1 cellular context compared by ENCODE assay signal in genomic region chr6:24330137-24330732, GRCh38.
TF ChIP-seq lines count a peak whose summit lies in the region.

No MANE protein-coding gene starts in this region.

TF ChIP-seq in HepG2, 621 proteins besides CTCF, POLR2A, EP300 and RAD21 (continued from another document and continues in another):
- TF ChIP-seq CEBPZ (IDR thresholded peaks at IDR 0.05; ENCODE audit: low read length) (no peak), ZNF766 (CRISPR knock-in tag; IDR thresholded peaks at IDR 0.05; ENCODE audit: borderline replicate concordance) (no peak), ZFP1 (CRISPR knock-in tag; IDR thresholded peaks at IDR 0.05) (peak; percentile 54; the same call in 1 of the 2 replicates), TEF (CRISPR knock-in tag; IDR thresholded peaks at IDR 0.05) (no peak), NR3C1 (CRISPR knock-in tag; IDR thresholded peaks at IDR 0.05) (no peak), MAFG (CRISPR knock-in tag; IDR thresholded peaks at IDR 0.05) (no peak), NFATC3 (CRISPR knock-in tag; IDR thresholded peaks at IDR 0.05) (no peak), MYNN (CRISPR knock-in tag; IDR thresholded peaks at IDR 0.05; ENCODE audit: low read depth) (no peak), KMT2B (CRISPR knock-in tag; IDR thresholded peaks at IDR 0.05) (no peak), YY1 (IDR thresholded peaks at IDR 0.05; ENCODE audit: insufficient read depth, insufficient replicate concordance, low read depth, low read length) (no peak), ZNF670 (CRISPR knock-in tag; IDR thresholded peaks at IDR 0.05; ENCODE audit: borderline replicate concordance) (no peak), SP5 (CRISPR knock-in tag; IDR thresholded peaks at IDR 0.05; ENCODE audit: borderline replicate concordance, low read depth) (peak; percentile 88), ZNF383 (CRISPR knock-in tag; IDR thresholded peaks at IDR 0.05; ENCODE audit: borderline replicate concordance) (no peak), ZBTB8A (CRISPR knock-in tag; IDR thresholded peaks at IDR 0.05; ENCODE audit: borderline replicate concordance, low read depth) (no peak), KDM1A (CRISPR knock-in tag; IDR thresholded peaks at IDR 0.05) (peak; percentile 62; the same call in 1 of the 2 replicates), ZNF446 (CRISPR knock-in tag; IDR thresholded peaks at IDR 0.05) (no peak), ZNF746 (CRISPR knock-in tag; IDR thresholded peaks at IDR 0.05) (peak; percentile 50; the same call in 1 of the 2 replicates), ZNF674 (CRISPR knock-in tag; IDR thresholded peaks at IDR 0.05; ENCODE audit: low read depth) (no peak), SNAI1 (CRISPR knock-in tag; IDR thresholded peaks at IDR 0.05; ENCODE audit: borderline replicate concordance) (no peak), ZNF280B (CRISPR knock-in tag; IDR thresholded peaks at IDR 0.05; ENCODE audit: borderline replicate concordance) (no peak), ZNF790 (CRISPR knock-in tag; IDR thresholded peaks at IDR 0.05; ENCODE audit: borderline replicate concordance) (no peak), FOXP4 (CRISPR knock-in tag; IDR thresholded peaks at IDR 0.05) (peak; percentile 96), HMG20B (CRISPR knock-in tag; conservative IDR thresholded peaks at IDR 0.05) (peak; percentile 100), ZNF12 (CRISPR knock-in tag; IDR thresholded peaks at IDR 0.05) (peak; percentile 51; the same call in 1 of the 2 replicates), ISX (CRISPR knock-in tag; conservative IDR thresholded peaks at IDR 0.05) (no peak), SP4 (CRISPR knock-in tag; IDR thresholded peaks at IDR 0.05) (no peak), HDAC6 (IDR thresholded peaks at IDR 0.05; ENCODE audit: low read depth, low read length) (no peak), SIN3B (IDR thresholded peaks at IDR 0.05; ENCODE audit: low read length) (no peak), NAIF1 (CRISPR knock-in tag; IDR thresholded peaks at IDR 0.05; ENCODE audit: borderline replicate concordance) (peak; percentile 64; the same call in 1 of the 2 replicates), MEIS1 (CRISPR knock-in tag; IDR thresholded peaks at IDR 0.05; ENCODE audit: borderline replicate concordance) (0 out of 2 replicates have a peak, but pooled peaks have one; percentile 36), ATF7 (IDR thresholded peaks at IDR 0.05) (no peak), ATF7 (CRISPR knock-in tag; IDR thresholded peaks at IDR 0.05) (no peak), MEF2D (CRISPR knock-in tag; IDR thresholded peaks at IDR 0.05) (peak; percentile 82), ZNF343 (CRISPR knock-in tag; IDR thresholded peaks at IDR 0.05) (no peak), KLF11 (CRISPR knock-in tag; IDR thresholded peaks at IDR 0.05) (no peak), CREB3 (CRISPR knock-in tag; IDR thresholded peaks at IDR 0.05) (no peak), SOX13 (IDR thresholded peaks at IDR 0.05) (peak; percentile 87), SOX13 (CRISPR knock-in tag; conservative IDR thresholded peaks at IDR 0.05 in 1 of 2, IDR thresholded peaks at IDR 0.05 in 1 of 2) (peak in 1 of 2 experiments; percentile 98; a peak in 2 of 4 replicates), ZNF547 (CRISPR knock-in tag; IDR thresholded peaks at IDR 0.05) (no peak), ARID3A (IDR thresholded peaks at IDR 0.05; ENCODE audit: low read depth, low read length) (peak; percentile 99)
- TF ChIP-seq, protein P1, sequence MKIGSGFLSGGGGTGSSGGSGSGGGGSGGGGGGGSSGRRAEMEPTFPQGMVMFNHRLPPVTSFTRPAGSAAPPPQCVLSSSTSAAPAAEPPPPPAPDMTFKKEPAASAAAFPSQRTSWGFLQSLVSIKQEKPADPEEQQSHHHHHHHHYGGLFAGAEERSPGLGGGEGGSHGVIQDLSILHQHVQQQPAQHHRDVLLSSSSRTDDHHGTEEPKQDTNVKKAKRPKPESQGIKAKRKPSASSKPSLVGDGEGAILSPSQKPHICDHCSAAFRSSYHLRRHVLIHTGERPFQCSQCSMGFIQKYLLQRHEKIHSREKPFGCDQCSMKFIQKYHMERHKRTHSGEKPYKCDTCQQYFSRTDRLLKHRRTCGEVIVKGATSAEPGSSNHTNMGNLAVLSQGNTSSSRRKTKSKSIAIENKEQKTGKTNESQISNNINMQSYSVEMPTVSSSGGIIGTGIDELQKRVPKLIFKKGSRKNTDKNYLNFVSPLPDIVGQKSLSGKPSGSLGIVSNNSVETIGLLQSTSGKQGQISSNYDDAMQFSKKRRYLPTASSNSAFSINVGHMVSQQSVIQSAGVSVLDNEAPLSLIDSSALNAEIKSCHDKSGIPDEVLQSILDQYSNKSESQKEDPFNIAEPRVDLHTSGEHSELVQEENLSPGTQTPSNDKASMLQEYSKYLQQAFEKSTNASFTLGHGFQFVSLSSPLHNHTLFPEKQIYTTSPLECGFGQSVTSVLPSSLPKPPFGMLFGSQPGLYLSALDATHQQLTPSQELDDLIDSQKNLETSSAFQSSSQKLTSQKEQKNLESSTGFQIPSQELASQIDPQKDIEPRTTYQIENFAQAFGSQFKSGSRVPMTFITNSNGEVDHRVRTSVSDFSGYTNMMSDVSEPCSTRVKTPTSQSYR (CRISPR knock-in tag; IDR thresholded peaks at IDR 0.05; ENCODE audit: borderline replicate concordance), result no peak
- TF ChIP-seq, protein P2, sequence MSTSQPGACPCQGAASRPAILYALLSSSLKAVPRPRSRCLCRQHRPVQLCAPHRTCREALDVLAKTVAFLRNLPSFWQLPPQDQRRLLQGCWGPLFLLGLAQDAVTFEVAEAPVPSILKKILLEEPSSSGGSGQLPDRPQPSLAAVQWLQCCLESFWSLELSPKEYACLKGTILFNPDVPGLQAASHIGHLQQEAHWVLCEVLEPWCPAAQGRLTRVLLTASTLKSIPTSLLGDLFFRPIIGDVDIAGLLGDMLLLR (CRISPR knock-in tag; IDR thresholded peaks at IDR 0.05), result no peak
- TF ChIP-seq, protein P3, sequence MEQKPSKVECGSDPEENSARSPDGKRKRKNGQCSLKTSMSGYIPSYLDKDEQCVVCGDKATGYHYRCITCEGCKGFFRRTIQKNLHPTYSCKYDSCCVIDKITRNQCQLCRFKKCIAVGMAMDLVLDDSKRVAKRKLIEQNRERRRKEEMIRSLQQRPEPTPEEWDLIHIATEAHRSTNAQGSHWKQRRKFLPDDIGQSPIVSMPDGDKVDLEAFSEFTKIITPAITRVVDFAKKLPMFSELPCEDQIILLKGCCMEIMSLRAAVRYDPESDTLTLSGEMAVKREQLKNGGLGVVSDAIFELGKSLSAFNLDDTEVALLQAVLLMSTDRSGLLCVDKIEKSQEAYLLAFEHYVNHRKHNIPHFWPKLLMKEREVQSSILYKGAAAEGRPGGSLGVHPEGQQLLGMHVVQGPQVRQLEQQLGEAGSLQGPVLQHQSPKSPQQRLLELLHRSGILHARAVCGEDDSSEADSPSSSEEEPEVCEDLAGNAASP (CRISPR knock-in tag; IDR thresholded peaks at IDR 0.05; ENCODE audit: borderline replicate concordance), result peak; percentile 43; the same call in 1 of the 2 replicates
- TF ChIP-seq, protein P4, sequence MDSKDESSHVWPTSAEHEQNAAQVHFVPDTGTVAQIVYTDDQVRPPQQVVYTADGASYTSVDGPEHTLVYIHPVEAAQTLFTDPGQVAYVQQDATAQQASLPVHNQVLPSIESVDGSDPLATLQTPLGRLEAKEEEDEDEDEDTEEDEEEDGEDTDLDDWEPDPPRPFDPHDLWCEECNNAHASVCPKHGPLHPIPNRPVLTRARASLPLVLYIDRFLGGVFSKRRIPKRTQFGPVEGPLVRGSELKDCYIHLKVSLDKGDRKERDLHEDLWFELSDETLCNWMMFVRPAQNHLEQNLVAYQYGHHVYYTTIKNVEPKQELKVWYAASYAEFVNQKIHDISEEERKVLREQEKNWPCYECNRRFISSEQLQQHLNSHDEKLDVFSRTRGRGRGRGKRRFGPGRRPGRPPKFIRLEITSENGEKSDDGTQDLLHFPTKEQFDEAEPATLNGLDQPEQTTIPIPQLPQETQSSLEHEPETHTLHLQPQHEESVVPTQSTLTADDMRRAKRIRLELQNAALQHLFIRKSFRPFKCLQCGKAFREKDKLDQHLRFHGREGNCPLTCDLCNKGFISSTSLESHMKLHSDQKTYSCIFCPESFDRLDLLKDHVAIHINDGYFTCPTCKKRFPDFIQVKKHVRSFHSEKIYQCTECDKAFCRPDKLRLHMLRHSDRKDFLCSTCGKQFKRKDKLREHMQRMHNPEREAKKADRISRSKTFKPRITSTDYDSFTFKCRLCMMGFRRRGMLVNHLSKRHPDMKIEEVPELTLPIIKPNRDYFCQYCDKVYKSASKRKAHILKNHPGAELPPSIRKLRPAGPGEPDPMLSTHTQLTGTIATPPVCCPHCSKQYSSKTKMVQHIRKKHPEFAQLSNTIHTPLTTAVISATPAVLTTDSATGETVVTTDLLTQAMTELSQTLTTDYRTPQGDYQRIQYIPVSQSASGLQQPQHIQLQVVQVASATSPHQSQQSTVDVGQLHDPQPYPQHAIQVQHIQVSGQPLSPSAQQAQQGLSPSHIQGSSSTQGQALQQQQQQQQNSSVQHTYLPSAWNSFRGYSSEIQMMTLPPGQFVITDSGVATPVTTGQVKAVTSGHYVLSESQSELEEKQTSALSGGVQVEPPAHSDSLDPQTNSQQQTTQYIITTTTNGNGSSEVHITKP (CRISPR knock-in tag; IDR thresholded peaks at IDR 0.05; ENCODE audit: low read depth), result no peak
